ENCODE assay signal across 12 cellular contexts in genomic region chr3:105944721-105945120, GRCh38.
A peak's percentile ranks its signal among the peaks of the same experiment; 100 is the strongest.
DNase-seq lines count a peak whose midpoint lies in the region; ATAC-seq, FAIRE-seq and TF ChIP-seq lines count a peak whose summit lies in the region.
"Had no signal": no experiment of that assay in that cellular context is flagged by ENCODE, and none has a peak within 500 bp of the region (broad histone marks: within the 10 kb centered on the region; RNA-seq: fewer than 3 reads in every experiment).

No MANE protein-coding gene starts in this region.

- peak overlapping the region; percentile 4; the same call in 1 of the 3 replicates for H3K4me2 ChIP-seq in A549

- DNase-seq in A549 (ENCODE audit: low read depth in 1 of 2, low spot score in 1 of 2): peak in 1 of 2 experiments; percentile 52
- DNase-seq in HCEC 1CT: peak; percentile 93
- peak; percentile 54 for DNase-seq in adipocyte (ENCODE audit: low read depth)
- DNase-seq in foreskin fibroblast: peak; percentile 88 to 92
- DNase-seq in coronary artery (ENCODE audit: low spot score): no peak
- no peak for DNase-seq in ascending aorta (ENCODE audit: low spot score in 2 of 2)
- no peak for DNase-seq in suprapubic skin (ENCODE audit: low spot score in 2 of 2)
- DNase-seq: DMS79 treated with DMSO at 0.1 percent for 48 hours, esophagus squamous epithelium, mesendoderm had no signal

- TF ChIP-seq EP300 in A549 (IDR thresholded peaks at IDR 0.05) (no peak), suprapubic skin (IDR thresholded peaks at IDR 0.05) (no peak)

- no peak for TF ChIP-seq POLR2A in A549 (IDR thresholded peaks at IDR 0.05; ENCODE audit: low read length)
- no peak for TF ChIP-seq POLR2A in suprapubic skin (IDR thresholded peaks at IDR 0.05)

- CTCF ChIA-PET in A549 (lab: Yijun Ruan, JAX): no interaction called here

- no peak overlapping the region for H3K9ac ChIP-seq in adipocyte (ENCODE audit: low read length)

- no peak for TF ChIP-seq RAD21 in A549 (conservative IDR thresholded peaks at IDR 0.05 in 1 of 2, IDR thresholded peaks at IDR 0.05 in 1 of 2)

- no peak for TF ChIP-seq CTCF in A549 (IDR thresholded peaks at IDR 0.05)
- TF ChIP-seq CTCF in foreskin fibroblast (IDR thresholded peaks at IDR 0.05; ENCODE audit: low read depth, low read length): no peak
- no peak for TF ChIP-seq CTCF in coronary artery (IDR thresholded peaks at IDR 0.05)
- no peak for TF ChIP-seq CTCF in ascending aorta (IDR thresholded peaks at IDR 0.05)
- no peak for TF ChIP-seq CTCF in suprapubic skin (IDR thresholded peaks at IDR 0.05)

- intact Hi-C loops in ascending aorta (cut with DNase I): no loop called here

- H3K27me3 ChIP-seq in adipocyte (replicated peaks; ENCODE audit: control insufficient read depth, insufficient read depth, low read length) (no peaks in the 10 kb centered on the region), ascending aorta (no peaks in the 10 kb centered on the region), suprapubic skin (no peaks in the 10 kb centered on the region)
- H3K27me3 ChIP-seq: esophagus squamous epithelium, tibial nerve had no signal

- H3K27ac ChIP-seq in A549 (peak overlapping the region in 1 of 2 experiments; percentile 42; a peak in 1 of 6 replicates), coronary artery (no peak overlapping the region), ascending aorta (no peak overlapping the region), suprapubic skin (no peak overlapping the region)
- H3K27ac ChIP-seq: esophagus squamous epithelium, tibial nerve had no signal

- POLR2A ChIA-PET in A549 (lab: Yijun Ruan, JAX): no interaction called here

- peaks cover 7% of the 10 kb centered on the region; the same call in 1 of the 3 replicates for H3K4me1 ChIP-seq in A549
- H3K4me1 ChIP-seq in adipocyte (ENCODE audit: control insufficient read depth, insufficient read depth, low read length): peaks cover 10% of the 10 kb centered on the region
- no peaks in the 10 kb centered on the region for H3K4me1 ChIP-seq in ascending aorta
- no peaks in the 10 kb centered on the region for H3K4me1 ChIP-seq in suprapubic skin
- H3K4me1 ChIP-seq: tibial nerve had no signal

- H3K36me3 ChIP-seq in adipocyte (ENCODE audit: control insufficient read depth, insufficient read depth, low read length, severe bottlenecking) (no peaks in the 10 kb centered on the region), ascending aorta (no peaks in the 10 kb centered on the region), suprapubic skin (no peaks in the 10 kb centered on the region)
- H3K36me3 ChIP-seq: esophagus squamous epithelium, tibial nerve had no signal

- WGBS in A549 (ENCODE audit: missing lambda C conversion rate): 36% methylated on average over 3 of the region's 3 CpGs
- 88% methylated on average over 3 of the region's 3 CpGs for WGBS in suprapubic skin

- no peak for FAIRE-seq in A549 (lab: Jason Lieb, UNC)

- ATAC-seq in A549: peak; percentile 30 to 55; a peak in 3 of 6 replicates
- no peak for ATAC-seq in HG02759 (IDR thresholded peaks at IDR 0.05; ENCODE audit: unreplicated experiment)

- H3K4me3 ChIP-seq in A549 (no peak overlapping the region), adipocyte (ENCODE audit: low read length) (no peak overlapping the region), foreskin fibroblast (ENCODE audit: low read depth in 1 of 2, low read length in 2 of 2) (no peak overlapping the region), coronary artery (no peak overlapping the region), ascending aorta (no peak overlapping the region), suprapubic skin (no peak overlapping the region)
- H3K4me3 ChIP-seq: esophagus squamous epithelium, tibial nerve had no signal

- H3K9me3 ChIP-seq in A549: no peaks in the 10 kb centered on the region
- no peaks in the 10 kb centered on the region for H3K9me3 ChIP-seq in adipocyte (ENCODE audit: control insufficient read depth, low read length)
- H3K9me3 ChIP-seq in ascending aorta: no peaks in the 10 kb centered on the region
- no peaks in the 10 kb centered on the region for H3K9me3 ChIP-seq in suprapubic skin
- H3K9me3 ChIP-seq: esophagus squamous epithelium, tibial nerve had no signal

TF ChIP-seq in A549, 52 proteins besides CTCF, POLR2A, EP300 and RAD21:
- TF ChIP-seq ESRRA (IDR thresholded peaks at IDR 0.05; ENCODE audit: borderline replicate concordance, low read length) (no peak), BCL3 (IDR thresholded peaks at IDR 0.05) (no peak), MAFK (IDR thresholded peaks at IDR 0.05; ENCODE audit: partially characterized antibody) (no peak), NPAS2 (CRISPR knock-in tag; IDR thresholded peaks at IDR 0.05; ENCODE audit: borderline replicate concordance) (no peak), HOXB13 (CRISPR knock-in tag; IDR thresholded peaks at IDR 0.05; ENCODE audit: low read depth) (no peak), CBX2 (IDR thresholded peaks at IDR 0.05; ENCODE audit: borderline replicate concordance, low read depth) (no peak), FOSL2 (IDR thresholded peaks at IDR 0.05) (no peak), FOSL2 (CRISPR knock-in tag; IDR thresholded peaks at IDR 0.05) (0 out of 2 replicates have a peak, but pooled peaks have one; percentile 29)

Comparison
In these comparisons a context has a peak if more than half of its experiments do, and no peak if none do; other contexts are left out.
1. DNase-seq: peak in HCEC 1CT (single experiment), adipocyte (single experiment) and foreskin fibroblast (2 of 2); none in coronary artery (single experiment), ascending aorta (0 of 2) and suprapubic skin (0 of 2).